Comparison of ENCODE assay signal across 9 cellular contexts in the genomic region with DNA sequence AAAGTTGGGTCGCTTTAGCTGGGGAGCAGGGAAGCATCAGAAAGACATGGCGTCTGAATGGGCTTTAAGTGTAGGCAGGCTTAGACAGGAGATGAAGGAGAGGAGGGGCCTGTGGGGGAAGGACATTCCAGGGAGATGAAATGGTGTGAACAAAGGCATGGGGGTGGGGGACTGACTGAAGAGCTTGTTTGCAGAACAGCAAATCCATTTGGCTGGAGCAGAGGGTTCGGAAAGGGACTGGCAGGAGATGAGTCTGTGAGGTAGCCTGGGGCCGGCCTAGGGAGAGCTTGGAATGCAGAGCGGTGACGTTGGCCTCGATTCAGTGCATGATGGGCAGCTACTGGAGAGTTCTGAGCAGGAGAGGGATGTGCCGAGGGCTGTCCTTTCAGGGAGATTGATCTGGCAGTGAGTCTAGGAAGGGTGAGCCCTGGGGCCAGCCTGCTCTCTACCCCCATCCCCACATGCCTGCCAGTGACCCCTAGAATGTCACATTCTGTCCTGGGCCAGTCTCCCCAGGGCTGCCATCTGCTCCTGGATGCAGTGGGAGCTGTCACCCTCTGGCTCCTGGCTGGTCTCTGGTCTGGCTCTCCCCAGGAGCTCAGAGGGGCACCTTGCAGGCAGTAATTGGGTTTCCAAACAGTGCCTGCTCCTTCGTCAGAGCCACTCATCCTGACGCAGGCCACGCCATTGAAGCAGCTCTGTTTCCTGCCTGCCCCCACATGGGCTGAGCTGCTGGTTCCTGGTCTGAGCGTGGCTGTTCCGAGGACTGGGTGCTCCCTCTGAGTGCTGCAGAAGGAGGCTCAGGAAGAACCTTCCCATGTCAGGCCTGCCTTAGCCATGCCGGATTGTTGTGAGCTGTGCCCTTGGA. TPM values are rescaled to one million over a fixed set of nuclear protein-coding genes. Genes with fewer than 3 reads are reported as not detected.
DNase-seq lines count a peak whose midpoint lies in the region; ATAC-seq, FAIRE-seq and TF ChIP-seq lines count a peak whose summit lies in the region.
"Had no signal": no experiment of that assay in that cellular context is flagged by ENCODE, and none has a peak within 500 bp of the region (broad histone marks: within the 10 kb centered on the region; RNA-seq: fewer than 3 reads in every experiment).

No MANE protein-coding gene starts in this region.

- TF ChIP-seq EP300 in stomach (IDR thresholded peaks at IDR 0.05) = peak; percentile 60

- H3K36me3 ChIP-seq in kidney (ENCODE audit: control insufficient read depth in 1 of 2, insufficient read depth in 2 of 2, low read length in 2 of 2) (peaks cover 38 to 40% of the 10 kb centered on the region in 2 donors), stomach (peaks cover 58 to 96% (median 93%) of the 10 kb centered on the region in 4 donors)

- H3K9ac ChIP-seq in kidney (ENCODE audit: low read length in 2 of 2) = no peak overlapping the region

- no peak for TF ChIP-seq CTCF in cardiac fibroblast (IDR thresholded peaks at IDR 0.05; ENCODE audit: low read depth, low read length)
- TF ChIP-seq CTCF in kidney (IDR thresholded peaks at IDR 0.05; ENCODE audit: borderline replicate concordance, extremely low read depth, insufficient read depth) = no peak
- TF ChIP-seq CTCF in stomach (IDR thresholded peaks at IDR 0.05) = no peak

- H3K27me3 ChIP-seq in stomach = no peaks in the 10 kb centered on the region

- no peak for ATAC-seq in GM18868 (IDR thresholded peaks at IDR 0.05; ENCODE audit: unreplicated experiment)
- no peak for ATAC-seq in GM19023 (IDR thresholded peaks at IDR 0.05; ENCODE audit: unreplicated experiment)
- no peak for ATAC-seq in HG03439 (IDR thresholded peaks at IDR 0.05; ENCODE audit: unreplicated experiment)

- TF ChIP-seq POLR2A in stomach (IDR thresholded peaks at IDR 0.05) = no peak

- FAIRE-seq in kidney (lab: Jason Lieb, UNC) = no peak

- H3K27ac ChIP-seq in kidney (ENCODE audit: low read depth in 2 of 2, low read length in 2 of 2) (peak overlapping the region; percentile 49 to 68), stomach (peak overlapping the region; percentile 46 to 90 (median 88))
- H3K27ac ChIP-seq: 22Rv1 had no signal

- intact Hi-C loops in kidney (cut with DNase I) = loop anchor here (5.0 to 10.0 kb wide), 3 partner anchors 93 to 365 kb away; partner anchors contain the start of genes AHDC1 and GPR3
- intact Hi-C loops in stomach (cut with DNase I; ENCODE audit: low total_unique reads) = loop anchor here (5.0 to 10.0 kb wide), 2 partner anchors 93 to 305 kb away; partner anchors contain the start of genes AHDC1 and GPR3

- H3K4me1 ChIP-seq in kidney (ENCODE audit: control insufficient read depth in 1 of 2, insufficient read depth in 1 of 2, low read depth in 1 of 2, low read length in 2 of 2) (peaks cover 0 to 5% of the 10 kb centered on the region in 2 donors), stomach (peaks cover 15 to 51% (median 31%) of the 10 kb centered on the region in 4 donors)

- 55 to 76% (median 61%) methylated on average over 12 to 14 of the region's 14 CpGs for WGBS in stomach, 5 donors

- H3K9me3 ChIP-seq in kidney (ENCODE audit: control insufficient read depth in 1 of 2, low read length in 2 of 2) = no peaks in the 10 kb centered on the region
- H3K9me3 ChIP-seq in stomach = no peaks in the 10 kb centered on the region

- DNase-seq in DMS 273 (lab: John Stamatoyannopoulos, UW; ENCODE audit: unreplicated experiment) (peak; percentile 52), DMS 273 treated with DMSO at 0.1 percent for 48 hours (lab: John Stamatoyannopoulos, UW) (no peak), cardiac fibroblast (ENCODE audit: low read depth in 2 of 2) (peak; percentile 99), kidney (peak; percentile 79), stomach (peak; percentile 48)

- H3K4me3 ChIP-seq in cardiac fibroblast (replicated peaks in 1 of 2; ENCODE audit: low read depth in 2 of 2, low read length in 2 of 2) = no peak overlapping the region
- no peak overlapping the region for H3K4me3 ChIP-seq in kidney (ENCODE audit: low read length in 2 of 2)
- H3K4me3 ChIP-seq in stomach = no peak overlapping the region

RNA-seq across cellular contexts. Expression of gene TMEM222, which starts 22.3 kb away (rescaled TPM):
- total RNA-seq in kidney (42.9 TPM), stomach (10 to 100 TPM in 3 of 5 donors, 1 to 10 TPM in 2; 1.8 to 18.8 (median 16.5) TPM)
- polyA plus RNA-seq in kidney (ENCODE audit: insufficient read depth, low read depth, low replicate concordance) (58.2 TPM), stomach (10 to 100 TPM; 28.5 to 39.9 (median 38.6) TPM)

RNA-seq across cellular contexts. Expression of gene SYTL1, which starts 42.2 kb away (rescaled TPM):
- total RNA-seq in kidney = 19.3 TPM
- polyA plus RNA-seq in kidney (ENCODE audit: insufficient read depth, low read depth, low replicate concordance) = 5.9 TPM
- 10 to 100 TPM; 15.6 to 65.1 (median 23.2) TPM for total RNA-seq in stomach
- 100 to 1,000 TPM in 2 of 3 donors, 10 to 100 TPM in 1; 78.5 to 222 (median 137) TPM for polyA plus RNA-seq in stomach
